Comparison of ENCODE assay signal across 8 cellular contexts in genomic region chr4:77817304-77818076, GRCh38. TPM values are rescaled to one million over a fixed set of nuclear protein-coding genes. Genes with fewer than 3 reads are reported as not detected.
DNase-seq lines count a peak whose midpoint lies in the region; ATAC-seq, FAIRE-seq and TF ChIP-seq lines count a peak whose summit lies in the region.

No MANE protein-coding gene starts in this region.

- H3K4me3 ChIP-seq in BLaER1, result peak overlapping the region; percentile 95
- H3K4me3 ChIP-seq in HUES6 (ENCODE audit: low read depth, low read length), result peak overlapping the region; percentile 99
- H3K4me3 ChIP-seq in astrocyte (ENCODE audit: insufficient read depth, low read depth, low read length), result peak overlapping the region; percentile 92
- peak overlapping the region; percentile 94 to 100 (median 99) for H3K4me3 ChIP-seq in HepG2 (replicated peaks in 1 of 3; ENCODE audit: insufficient read depth in 1 of 3, low read depth in 2 of 3, low read length in 3 of 3)
- peak overlapping the region; percentile 49 to 96 (median 59) for H3K4me3 ChIP-seq in thyroid gland (replicated peaks in 1 of 3)

- ATAC-seq in HepG2, result peak; percentile 80

- H2AFZ ChIP-seq in astrocyte (ENCODE audit: low read depth, low read length), result peak overlapping the region; percentile 93
- H2AFZ ChIP-seq in HepG2 (ENCODE audit: low read length), result no peak overlapping the region

- no peak for TF ChIP-seq EP300 in HepG2 (IDR thresholded peaks at IDR 0.05; ENCODE audit: low read depth in 2 of 2, low read length in 2 of 2)
- no peak; the same call in 1 of the 2 replicates for TF ChIP-seq EP300 in HepG2 (CRISPR knock-in tag; IDR thresholded peaks at IDR 0.05; ENCODE audit: borderline replicate concordance)

- TF ChIP-seq CTCF in astrocyte (IDR thresholded peaks at IDR 0.05; ENCODE audit: insufficient read depth, low read depth, low read length) (no peak), HepG2 (CRISPR knock-in tag; IDR thresholded peaks at IDR 0.05) (no peak), thyroid gland (IDR thresholded peaks at IDR 0.05) (no peak)

- H3K4me1 Mint-ChIP-seq in astrocyte (ENCODE audit: low read depth, unreplicated experiment), result peaks cover 9% of the 10 kb centered on the region

- peak overlapping the region; percentile 84 for H3K4me2 ChIP-seq in BLaER1
- peak overlapping the region; percentile 90 for H3K4me2 ChIP-seq in astrocyte (ENCODE audit: low read length)
- peak overlapping the region; percentile 86 for H3K4me2 ChIP-seq in HepG2 (ENCODE audit: low read depth, low read length)

- peak overlapping the region; percentile 94; the same call in 1 of the 2 replicates for H3K27ac ChIP-seq in BLaER1
- no peak overlapping the region for H3K27ac ChIP-seq in HUES6 (ENCODE audit: low read depth, low read length)
- H3K27ac ChIP-seq in astrocyte (ENCODE audit: low read depth, low read length), result peak overlapping the region; percentile 85
- H3K27ac ChIP-seq in HepG2 (ENCODE audit: extremely low read length, insufficient read depth, low read length), result peak overlapping the region; percentile 93
- peak overlapping the region; percentile 98 to 99 (median 98) for H3K27ac ChIP-seq in thyroid gland

- POLR2A ChIA-PET in HepG2 (lab: Yijun Ruan, JAX), result interaction anchor here (0.8 to 2.8 kb wide), 7 partner anchors 8 to 319 kb away, joined by 3 to 44 read pairs (median 4); partner anchors contain the start of gene MRPL1

- TF ChIP-seq POLR2A in HepG2 (IDR thresholded peaks at IDR 0.05; ENCODE audit: insufficient read depth in 1 of 2, low read depth in 2 of 2, low read length in 2 of 2) (peak in 1 of 2 experiments; percentile 54; a peak in 2 of 4 replicates), thyroid gland (IDR thresholded peaks at IDR 0.05) (no peak)

- CTCF ChIA-PET in HepG2 (lab: Yijun Ruan, JAX; ENCODE audit: low intra/inter-chr PET ratio, low total read pairs), result no interaction called here

- no peak for TF ChIP-seq RAD21 in HepG2 (CRISPR knock-in tag; IDR thresholded peaks at IDR 0.05)

- H3K4me1 ChIP-seq in BLaER1 (peaks cover 45% of the 10 kb centered on the region), HUES6 (ENCODE audit: control insufficient read depth, insufficient read depth, low read length) (0 out of 2 replicates have a peak, but pooled peaks cover 3% of the 10 kb centered on the region), astrocyte (ENCODE audit: insufficient read depth, low read length) (peaks cover 16% of the 10 kb centered on the region), HepG2 (ENCODE audit: insufficient read depth, low read length) (peaks cover 36% of the 10 kb centered on the region), thyroid gland (peaks cover 0 to 24% of the 10 kb centered on the region in 2 donors)

- DNase-seq in astrocyte (ENCODE audit: low read depth) (peak; percentile 30), HepG2 (ENCODE audit: low spot score) (peak; percentile 92), thyroid gland (no peak), cortex of kidney (lab: John Stamatoyannopoulos, UW) (no peak), hippocampal formation (lab: John Stamatoyannopoulos, UW) (no peak)
- no peak for DNase-seq in activated CD4-positive, alpha-beta T cell treated with anti-CD3 and anti-CD28 coated beads, Interleukin-2, amount 50 U/mL, for 1 hour

- H3K9ac ChIP-seq in BLaER1, result peak overlapping the region; percentile 95; the same call in 1 of the 2 replicates
- no peak overlapping the region for H3K9ac ChIP-seq in HUES6 (ENCODE audit: low read length)
- H3K9ac ChIP-seq in astrocyte (ENCODE audit: low read length), result peak overlapping the region; percentile 94
- peak overlapping the region; percentile 95 for H3K9ac ChIP-seq in HepG2 (ENCODE audit: insufficient read depth, low read depth, low read length)

- H3K27me3 ChIP-seq in BLaER1 (no peaks in the 10 kb centered on the region), HUES6 (ENCODE audit: control insufficient read depth, insufficient read depth, low read length) (no peaks in the 10 kb centered on the region), astrocyte (ENCODE audit: insufficient read depth, low read length) (no peaks in the 10 kb centered on the region), HepG2 (ENCODE audit: control insufficient read depth in 1 of 2, insufficient read depth in 2 of 2, low read length in 2 of 2) (no peaks in the 10 kb centered on the region; a peak in 1 of 5 replicates), thyroid gland (no peaks in the 10 kb centered on the region)

- peaks cover 61% of the 10 kb centered on the region for H4K20me1 ChIP-seq in BLaER1
- H4K20me1 ChIP-seq in astrocyte (ENCODE audit: insufficient read depth, low read length), result peaks cover 12% of the 10 kb centered on the region
- no peaks in the 10 kb centered on the region; the same call in 1 of the 2 replicates for H4K20me1 ChIP-seq in HepG2 (ENCODE audit: insufficient read depth, low read length)

- H3K36me3 Mint-ChIP-seq in astrocyte (ENCODE audit: low read depth, unreplicated experiment), result no peaks in the 10 kb centered on the region

- H3K4me3 Mint-ChIP-seq in astrocyte (ENCODE audit: unreplicated experiment), result peak overlapping the region; percentile 89

- H3K9me3 Mint-ChIP-seq in astrocyte (ENCODE audit: unreplicated experiment), result no peaks in the 10 kb centered on the region

- intact Hi-C loops in HepG2 (cut with micrococcal nuclease; ENCODE audit: unreplicated experiment) (loop anchor here (5.0 kb wide), 1 partner anchor 65 kb away; no protein-coding TSS in a partner anchor), thyroid gland (cut with DNase I) (no loop called here)

- BruUV-seq in HepG2 (replicated peaks; lab: Mats Ljungman, UMichigan), result no TSS peak

- peak overlapping the region; percentile 15 for H3K27ac Mint-ChIP-seq in astrocyte (ENCODE audit: unreplicated experiment)

- WGBS in HepG2 (ENCODE audit: low lambda C conversion rate), result 7% methylated on average over 8 of the region's 8 CpGs
- 46 to 47% methylated on average over 8 of the region's 8 CpGs for WGBS in thyroid gland, 2 donors

- H3K9me3 ChIP-seq in BLaER1 (0 out of 2 replicates have a peak, but pooled peaks cover 4% of the 10 kb centered on the region), HUES6 (ENCODE audit: control insufficient read depth, insufficient read depth, low read depth, low read length) (no peaks in the 10 kb centered on the region), astrocyte (ENCODE audit: insufficient read depth, low read depth, low read length) (no peaks in the 10 kb centered on the region), HepG2 (ENCODE audit: low read length) (no peaks in the 10 kb centered on the region), thyroid gland (no peaks in the 10 kb centered on the region)

- in situ Hi-C loops in HepG2 (cut with HindIII; ENCODE audit: extremely low pct_ligation_motif_present, low pct_unique_long_range_greater_than_20kb), result loop anchor here (5.0 kb wide), 1 partner anchor 45 kb away; the partner anchor contains the start of gene MRPL1

- H3K36me3 ChIP-seq in BLaER1 (no peaks in the 10 kb centered on the region), HUES6 (ENCODE audit: control insufficient read depth, insufficient read depth, low read length) (no peaks in the 10 kb centered on the region), astrocyte (ENCODE audit: insufficient read depth, low read length) (no peaks in the 10 kb centered on the region), HepG2 (replicated peaks in 1 of 2; ENCODE audit: control insufficient read depth in 1 of 2, insufficient read depth in 2 of 2, low read length in 2 of 2) (no peaks in the 10 kb centered on the region), thyroid gland (no peaks in the 10 kb centered on the region)

- H3K27me3 Mint-ChIP-seq in astrocyte (ENCODE audit: low read depth, unreplicated experiment), result no peaks in the 10 kb centered on the region

- H3K79me2 ChIP-seq in astrocyte (ENCODE audit: insufficient read depth, low read length) (peaks cover 60% of the 10 kb centered on the region), HepG2 (ENCODE audit: insufficient read depth, low read length) (peaks cover 65% of the 10 kb centered on the region)

- FAIRE-seq in astrocyte (lab: Jason Lieb, UNC) (no peak), HepG2 (lab: Jason Lieb, UNC) (no peak)

RNA-seq across cellular contexts. Expression of gene CNOT6L, which starts 1.7 kb away (rescaled TPM):
- 33.4 and 34.0 TPM in 2 replicates for total RNA-seq in astrocyte
- total RNA-seq in HepG2 (2016; rRNA removed; fragmentation: Illumina TruSeq; extraction: Trizol), result 13.5 and 33.3 TPM in 2 replicates
- total RNA-seq in HepG2 (2016; cell fraction: cytosol; rRNA removed; fragmentation: Illumina TruSeq; extraction: Trizol; ENCODE audit: low read depth), result 58.5 and 71.5 TPM in 2 replicates
- 14.5 and 30.1 TPM in 2 replicates for total RNA-seq in HepG2 (2016; cell fraction: insoluble cytoplasmic fraction; rRNA removed; fragmentation: Illumina TruSeq; extraction: Trizol)
- 17.4 and 18.7 TPM in 2 replicates for total RNA-seq in HepG2 (2016; cell fraction: membrane; rRNA removed; fragmentation: Illumina TruSeq; extraction: Trizol)
- 17.2 and 19.6 TPM in 2 replicates for total RNA-seq in HepG2 (2016; cell fraction: nucleus; rRNA removed; fragmentation: Illumina TruSeq; extraction: Trizol)
- polyA plus RNA-seq in HepG2 (2011; rRNA removed), result 7.2 and 7.9 TPM in 2 replicates
- 3.4 and 5.3 TPM in 2 replicates for polyA plus RNA-seq in HepG2 (2011; cell fraction: cytosol; rRNA removed)
- polyA plus RNA-seq in HepG2 (2011; cell fraction: nucleus; rRNA removed), result 6.9 and 8.7 TPM in 2 replicates
- 12.0 and 14.2 TPM in 2 replicates for polyA plus RNA-seq in HepG2 (2012)
- 0.74 and 0.78 TPM in 2 replicates for polyA plus RNA-seq in HepG2 (2016; cell fraction: cytosol; fragmentation: Illumina TruSeq; extraction: Trizol; ENCODE audit: low read depth)
- polyA plus RNA-seq in HepG2 (2016; cell fraction: insoluble cytoplasmic fraction; fragmentation: Illumina TruSeq; extraction: Trizol; ENCODE audit: low read depth), result 17.9 and 19.3 TPM in 2 replicates
- polyA plus RNA-seq in HepG2 (2016; cell fraction: membrane; fragmentation: Illumina TruSeq; extraction: Trizol; ENCODE audit: low read depth), result 4.2 and 4.3 TPM in 2 replicates
- 12.5 and 14.3 TPM in 2 replicates for polyA plus RNA-seq in HepG2 (2016; cell fraction: nucleus; fragmentation: Illumina TruSeq; extraction: Trizol; ENCODE audit: insufficient read depth, low read depth)
- 21.7 and 27.8 TPM in 2 replicates for polyA minus RNA-seq in HepG2 (2011; rRNA and poly(A)+ RNA removed; ENCODE audit: low replicate concordance)
- polyA minus RNA-seq in HepG2 (2011; cell fraction: cytosol; rRNA and poly(A)+ RNA removed), result 27.0 and 36.9 TPM in 2 replicates
- polyA minus RNA-seq in HepG2 (2011; cell fraction: nucleus; rRNA and poly(A)+ RNA removed), result 45.2 and 52.0 TPM in 2 replicates
- total RNA-seq in thyroid gland, result 10 to 100 TPM; 22.5 to 44.2 (median 35.5) TPM

RNA-seq across cellular contexts. Expression of gene MRPL1, which starts 45.1 kb away (rescaled TPM):
- total RNA-seq in astrocyte (31.7 and 33.2 TPM in 2 replicates), HepG2 (2016; rRNA removed; fragmentation: Illumina TruSeq; extraction: Trizol) (61.5 and 86.1 TPM in 2 replicates), thyroid gland (10 to 100 TPM; 12.1 to 25.9 (median 19.0) TPM)
- total RNA-seq in HepG2 (2016; cell fraction: cytosol; rRNA removed; fragmentation: Illumina TruSeq; extraction: Trizol; ENCODE audit: low read depth), result 24.2 and 24.6 TPM in 2 replicates
- 59.8 and 88.0 TPM in 2 replicates for total RNA-seq in HepG2 (2016; cell fraction: insoluble cytoplasmic fraction; rRNA removed; fragmentation: Illumina TruSeq; extraction: Trizol)
- 28.9 and 30.9 TPM in 2 replicates for total RNA-seq in HepG2 (2016; cell fraction: membrane; rRNA removed; fragmentation: Illumina TruSeq; extraction: Trizol)
- 37.9 and 38.5 TPM in 2 replicates for total RNA-seq in HepG2 (2016; cell fraction: nucleus; rRNA removed; fragmentation: Illumina TruSeq; extraction: Trizol)
- polyA plus RNA-seq in HepG2 (2011; rRNA removed), result 14.7 and 23.3 TPM in 2 replicates
- 7.4 and 10.3 TPM in 2 replicates for polyA plus RNA-seq in HepG2 (2011; cell fraction: cytosol; rRNA removed)
- 3.6 and 6.4 TPM in 2 replicates for polyA plus RNA-seq in HepG2 (2011; cell fraction: nucleus; rRNA removed)
- 17.1 and 30.1 TPM in 2 replicates for polyA plus RNA-seq in HepG2 (2012)
- polyA plus RNA-seq in HepG2 (2016; cell fraction: cytosol; fragmentation: Illumina TruSeq; extraction: Trizol; ENCODE audit: low read depth), result 17.6 and 17.9 TPM in 2 replicates
- 78.7 and 83.9 TPM in 2 replicates for polyA plus RNA-seq in HepG2 (2016; cell fraction: insoluble cytoplasmic fraction; fragmentation: Illumina TruSeq; extraction: Trizol; ENCODE audit: low read depth)
- 21.9 and 24.3 TPM in 2 replicates for polyA plus RNA-seq in HepG2 (2016; cell fraction: membrane; fragmentation: Illumina TruSeq; extraction: Trizol; ENCODE audit: low read depth)
- polyA plus RNA-seq in HepG2 (2016; cell fraction: nucleus; fragmentation: Illumina TruSeq; extraction: Trizol; ENCODE audit: insufficient read depth, low read depth), result 34.0 and 38.0 TPM in 2 replicates
- 2.9 and 3.6 TPM in 2 replicates for polyA minus RNA-seq in HepG2 (2011; rRNA and poly(A)+ RNA removed; ENCODE audit: low replicate concordance)
- 7.6 and 8.1 TPM in 2 replicates for polyA minus RNA-seq in HepG2 (2011; cell fraction: cytosol; rRNA and poly(A)+ RNA removed)
- 33.4 and 37.1 TPM in 2 replicates for polyA minus RNA-seq in HepG2 (2011; cell fraction: nucleus; rRNA and poly(A)+ RNA removed)

Comparison
In these comparisons a context has a peak if more than half of its experiments do, and no peak if none do; other contexts are left out.
1. DNase-seq: peak in astrocyte (single experiment) and HepG2 (single experiment); none in thyroid gland (0 of 2), cortex of kidney (single experiment), activated CD4-positive, alpha-beta T cell treated with anti-CD3 and anti-CD28 coated beads, Interleukin-2, amount 50 U/mL, for 1 hour (single experiment) and hippocampal formation (0 of 2).
2. Peak in every context shown above with its lines, with median percentiles within 50 percentile points of each other: H3K4me2 ChIP-seq and H3K4me3 ChIP-seq.